1 cellular context compared by ENCODE assay signal in genomic region chrX:1661048-1661921, GRCh38.
TF ChIP-seq lines count a peak whose summit lies in the region.

No MANE protein-coding gene starts in this region.

TF ChIP-seq in GM12878, 131 proteins besides CTCF, POLR2A, EP300 and RAD21 (continued from another document and continues in another):
- TF ChIP-seq ZNF687 (IDR thresholded peaks at IDR 0.05) (no peak), KLF5 (IDR thresholded peaks at IDR 0.05; ENCODE audit: partially characterized antibody) (no peak), PBX3 (IDR thresholded peaks at IDR 0.05; ENCODE audit: insufficient replicate concordance, low read depth, low read length) (peak; percentile 93), NR2F1 (conservative IDR thresholded peaks at IDR 0.05) (no peak), USF2 (IDR thresholded peaks at IDR 0.05; ENCODE audit: borderline replicate concordance, low read depth, low read length) (no peak), SMAD5 (IDR thresholded peaks at IDR 0.05; ENCODE audit: low read depth) (no peak), CBFB (IDR thresholded peaks at IDR 0.05; ENCODE audit: low read depth) (0 out of 2 replicates have a peak, but pooled peaks have one; percentile 27), KAT2A (conservative IDR thresholded peaks at IDR 0.05; ENCODE audit: control insufficient read depth, low read depth, low read length) (no peak), MLLT1 (IDR thresholded peaks at IDR 0.05) (no peak), ATF3 (IDR thresholded peaks at IDR 0.05; ENCODE audit: borderline replicate concordance, extremely low read depth, low read depth, low read length) (no peak), SRF (IDR thresholded peaks at IDR 0.05; ENCODE audit: low read depth in 2 of 2, low read length in 2 of 2) (no peak), BRCA1 (IDR thresholded peaks at IDR 0.05; ENCODE audit: low read depth, low read length) (no peak), ZNF592 (IDR thresholded peaks at IDR 0.05) (no peak), YY1 (IDR thresholded peaks at IDR 0.05; ENCODE audit: low read depth, low read length) (no peak), ZNF207 (IDR thresholded peaks at IDR 0.05; ENCODE audit: borderline replicate concordance) (no peak), RCOR1 (conservative IDR thresholded peaks at IDR 0.05; ENCODE audit: low read depth, low read length) (no peak), CHD4 (IDR thresholded peaks at IDR 0.05) (no peak), ATF2 (IDR thresholded peaks at IDR 0.05; ENCODE audit: low read length) (peak; percentile 83), TAF1 (IDR thresholded peaks at IDR 0.05; ENCODE audit: borderline replicate concordance, low read depth, low read length) (no peak), BCL3 (IDR thresholded peaks at IDR 0.05; ENCODE audit: borderline replicate concordance, insufficient read depth, low read depth, low read length, poor library complexity, severe bottlenecking) (no peak), TCF3 (IDR thresholded peaks at IDR 0.05; ENCODE audit: borderline replicate concordance, insufficient read depth, low read depth, low read length) (no peak), MTA2 (IDR thresholded peaks at IDR 0.05; ENCODE audit: low read depth) (no peak), FOXM1 (IDR thresholded peaks at IDR 0.05; ENCODE audit: low read depth, low read length) (no peak), SPI1 (IDR thresholded peaks at IDR 0.05; ENCODE audit: borderline replicate concordance, insufficient read depth, low read depth, low read length) (no peak), ZNF384 (IDR thresholded peaks at IDR 0.05; ENCODE audit: borderline replicate concordance, low read depth, low read length) (no peak), ZSCAN29 (IDR thresholded peaks at IDR 0.05) (no peak), RELA (IDR thresholded peaks at IDR 0.05; ENCODE audit: borderline replicate concordance, partially characterized antibody) (no peak), JUND (IDR thresholded peaks at IDR 0.05; ENCODE audit: low read depth, low read length) (no peak), TCF7 (IDR thresholded peaks at IDR 0.05; ENCODE audit: borderline replicate concordance) (no peak), ETV6 (conservative IDR thresholded peaks at IDR 0.05 in 1 of 2, IDR thresholded peaks at IDR 0.05 in 1 of 2; ENCODE audit: borderline replicate concordance in 1 of 2, low read depth in 1 of 2) (no peak), KDM1A (IDR thresholded peaks at IDR 0.05; ENCODE audit: borderline replicate concordance) (no peak), IKZF2 (IDR thresholded peaks at IDR 0.05) (no peak), RAD51 (IDR thresholded peaks at IDR 0.05) (no peak), ESRRA (IDR thresholded peaks at IDR 0.05; ENCODE audit: low read length) (no peak), REST (IDR thresholded peaks at IDR 0.05; ENCODE audit: low read depth, low read length) (no peak), E2F8 (IDR thresholded peaks at IDR 0.05; ENCODE audit: low read depth, partially characterized antibody) (no peak)
